In genomic region chrX:22689290-22689689, GRCh38 we compare ENCODE assay signal across 26 cellular contexts.
DNase-seq lines count a peak whose midpoint lies in the region; ATAC-seq and TF ChIP-seq lines count a peak whose summit lies in the region.
"Had no signal": no experiment of that assay in that cellular context is flagged by ENCODE, and none has a peak within 500 bp of the region (broad histone marks: within the 10 kb centered on the region; RNA-seq: fewer than 3 reads in every experiment).

No MANE protein-coding gene starts in this region.

- H3K4me3 Mint-ChIP-seq in HFFc6: no peak overlapping the region
- H3K4me3 Mint-ChIP-seq: naive thymus-derived CD8-positive, alpha-beta T cell; stimulated activated effector memory CD8-positive, alpha-beta T cell treated with anti-CD3 and anti-CD28 coated beads, Interleukin-12 subunit alpha, Interleukin-12 subunit beta, amount 100 ng/mL, for 72 hours; T-helper 17 cell had no signal

- peaks cover 2% of the 10 kb centered on the region for H3K27me3 Mint-ChIP-seq in HFFc6 (ENCODE audit: insufficient read depth)
- H3K27me3 Mint-ChIP-seq: T-helper 17 cell had no signal

- H3K27me3 ChIP-seq in BE2C: no peaks in the 10 kb centered on the region
- peaks cover 0 to 16% of the 10 kb centered on the region in 2 donors for H3K27me3 ChIP-seq in breast epithelium
- H3K27me3 ChIP-seq: BLaER1, spleen had no signal

- peak overlapping the region; percentile 27; the same call in 1 of the 2 replicates for H3K27ac Mint-ChIP-seq in HFFc6
- H3K27ac Mint-ChIP-seq: naive thymus-derived CD8-positive, alpha-beta T cell; stimulated activated effector memory CD8-positive, alpha-beta T cell treated with anti-CD3 and anti-CD28 coated beads, Interleukin-12 subunit alpha, Interleukin-12 subunit beta, amount 100 ng/mL, for 72 hours; T-helper 17 cell had no signal

- ATAC-seq in GM21423 (IDR thresholded peaks at IDR 0.05; ENCODE audit: unreplicated experiment): no peak
- ATAC-seq: A549; HepG2; naive thymus-derived CD8-positive, alpha-beta T cell; stimulated activated effector memory CD8-positive, alpha-beta T cell treated with anti-CD3 and anti-CD28 coated beads, Interleukin-12 subunit alpha, Interleukin-12 subunit beta, amount 100 ng/mL, for 72 hours; T-helper 17 cell had no signal

- H3K27ac ChIP-seq in breast epithelium: no peak overlapping the region
- H3K27ac ChIP-seq: A549, BLaER1, spleen had no signal

- peaks cover 28% of the 10 kb centered on the region for H3K4me1 Mint-ChIP-seq in HFFc6 (ENCODE audit: low read depth)
- H3K4me1 Mint-ChIP-seq: naive thymus-derived CD8-positive, alpha-beta T cell; stimulated activated effector memory CD8-positive, alpha-beta T cell treated with anti-CD3 and anti-CD28 coated beads, Interleukin-12 subunit alpha, Interleukin-12 subunit beta, amount 100 ng/mL, for 72 hours; T-helper 17 cell had no signal

- H3K4me3 ChIP-seq in BE2C (ENCODE audit: low read depth, low read length): 0 out of 2 replicates have a peak overlapping the region, but pooled peaks have one; percentile 17
- H3K4me3 ChIP-seq in cardiac fibroblast (replicated peaks in 1 of 2; ENCODE audit: low read depth in 2 of 2, low read length in 2 of 2): no peak overlapping the region
- H3K4me3 ChIP-seq in breast epithelium: no peak overlapping the region
- H3K4me3 ChIP-seq: A549, BLaER1, spleen had no signal

- H3K9me3 ChIP-seq in BE2C (no peaks in the 10 kb centered on the region), breast epithelium (no peaks in the 10 kb centered on the region)
- H3K9me3 ChIP-seq: A549, SK-N-SH, spleen had no signal

- intact Hi-C loops in breast epithelium (cut with DNase I; ENCODE audit: low total_unique reads): no loop called here

- no peaks in the 10 kb centered on the region for H3K36me3 Mint-ChIP-seq in HFFc6 (ENCODE audit: low read depth)
- H3K36me3 Mint-ChIP-seq: naive thymus-derived CD8-positive, alpha-beta T cell; stimulated activated effector memory CD8-positive, alpha-beta T cell treated with anti-CD3 and anti-CD28 coated beads, Interleukin-12 subunit alpha, Interleukin-12 subunit beta, amount 100 ng/mL, for 72 hours had no signal

- DNase-seq in BE2C (no peak), HFFc6 (no peak), cardiac fibroblast (ENCODE audit: low read depth in 2 of 2) (peak; percentile 37 to 40), iPS-NIHi7 (ENCODE audit: extremely low spot score) (peak; percentile 51), cerebellar cortex (ENCODE audit: low spot score) (no peak), breast epithelium (ENCODE audit: low spot score in 2 of 2) (no peak), 8988T (no peak)
- DNase-seq: activated CD4-positive, alpha-beta T cell treated with anti-CD3 and anti-CD28 coated beads for 4 hours; activated CD8-positive, alpha-beta memory T cell treated with anti-CD3 and anti-CD28 coated beads for 24 hours; activated T-cell treated with anti-CD3 and anti-CD28 coated beads, Interleukin-2, amount 50 U/mL, for 1 hour; COR-L47; midbrain; naive thymus-derived CD8-positive, alpha-beta T cell; NCI-H187; NCI-H2227 treated with DMSO at 0.1 percent for 48 hours; NCI-H748 treated with DMSO at 0.1 percent for 48 hours; retina; spleen; stimulated activated CD4-positive, alpha-beta T cell treated with anti-CD3 and anti-CD28 coated beads, Interleukin-2, amount 100 ng/mL, for 48 hours; T-helper 17 cell had no signal

- no peaks in the 10 kb centered on the region for H3K9me3 Mint-ChIP-seq in HFFc6

- no peaks in the 10 kb centered on the region for H3K36me3 ChIP-seq in BE2C
- no peaks in the 10 kb centered on the region for H3K36me3 ChIP-seq in breast epithelium
- H3K36me3 ChIP-seq: BLaER1, spleen had no signal

- no peak for TF ChIP-seq CTCF in BE2C (IDR thresholded peaks at IDR 0.05; ENCODE audit: low read depth, low read length)
- TF ChIP-seq CTCF in HFFc6 (IDR thresholded peaks at IDR 0.05): no peak
- no peak for TF ChIP-seq CTCF in cardiac fibroblast (IDR thresholded peaks at IDR 0.05; ENCODE audit: low read depth, low read length)
- TF ChIP-seq CTCF in breast epithelium (IDR thresholded peaks at IDR 0.05): no peak

- peaks cover 5% of the 10 kb centered on the region; the same call in 1 of the 2 replicates for H3K4me1 ChIP-seq in BE2C
- H3K4me1 ChIP-seq in breast epithelium: no peaks in the 10 kb centered on the region
- H3K4me1 ChIP-seq: A549, spleen had no signal

- TF ChIP-seq POLR2A in breast epithelium (IDR thresholded peaks at IDR 0.05): no peak

Comparison
In these comparisons a context has a peak if more than half of its experiments do, and no peak if none do; other contexts are left out.
1. DNase-seq: peak in cardiac fibroblast (2 of 2) and iPS-NIHi7 (single experiment); none in BE2C (single experiment), HFFc6 (single experiment), cerebellar cortex (single experiment), breast epithelium (0 of 2) and 8988T (single experiment).